1 cellular context compared by ENCODE assay signal in genomic region chr17:41918392-41919164, GRCh38.
A peak's percentile ranks its signal among the peaks of the same experiment; 100 is the strongest.
TF ChIP-seq lines count a peak whose summit lies in the region.

ACLY (minus strand) TSS chr17:41918951; CDS start chr17:41913873, 5,078 bp downstream.

TF ChIP-seq in K562, 482 proteins besides CTCF, POLR2A, EP300 and RAD21 (continued from another document and continues in another):
- TF ChIP-seq MAX (CRISPR knock-in tag; IDR thresholded peaks at IDR 0.05) = no peak
- TF ChIP-seq RFX7 (CRISPR knock-in tag; IDR thresholded peaks at IDR 0.05) = no peak
- TF ChIP-seq, protein P1, sequence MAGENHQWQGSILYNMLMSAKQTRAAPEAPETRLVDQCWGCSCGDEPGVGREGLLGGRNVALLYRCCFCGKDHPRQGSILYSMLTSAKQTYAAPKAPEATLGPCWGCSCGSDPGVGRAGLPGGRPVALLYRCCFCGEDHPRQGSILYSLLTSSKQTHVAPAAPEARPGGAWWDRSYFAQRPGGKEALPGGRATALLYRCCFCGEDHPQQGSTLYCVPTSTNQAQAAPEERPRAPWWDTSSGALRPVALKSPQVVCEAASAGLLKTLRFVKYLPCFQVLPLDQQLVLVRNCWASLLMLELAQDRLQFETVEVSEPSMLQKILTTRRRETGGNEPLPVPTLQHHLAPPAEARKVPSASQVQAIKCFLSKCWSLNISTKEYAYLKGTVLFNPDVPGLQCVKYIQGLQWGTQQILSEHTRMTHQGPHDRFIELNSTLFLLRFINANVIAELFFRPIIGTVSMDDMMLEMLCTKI (IDR thresholded peaks at IDR 0.05; ENCODE audit: partially characterized antibody) = no peak
- peak; percentile 87 for TF ChIP-seq RBM25 (IDR thresholded peaks at IDR 0.05; ENCODE audit: low read depth, low read length, severe bottlenecking)
- 0 out of 2 replicates have a peak, but pooled peaks have one; percentile 62 for TF ChIP-seq ZNF12 (CRISPR knock-in tag; IDR thresholded peaks at IDR 0.05)
- TF ChIP-seq, protein P2, sequence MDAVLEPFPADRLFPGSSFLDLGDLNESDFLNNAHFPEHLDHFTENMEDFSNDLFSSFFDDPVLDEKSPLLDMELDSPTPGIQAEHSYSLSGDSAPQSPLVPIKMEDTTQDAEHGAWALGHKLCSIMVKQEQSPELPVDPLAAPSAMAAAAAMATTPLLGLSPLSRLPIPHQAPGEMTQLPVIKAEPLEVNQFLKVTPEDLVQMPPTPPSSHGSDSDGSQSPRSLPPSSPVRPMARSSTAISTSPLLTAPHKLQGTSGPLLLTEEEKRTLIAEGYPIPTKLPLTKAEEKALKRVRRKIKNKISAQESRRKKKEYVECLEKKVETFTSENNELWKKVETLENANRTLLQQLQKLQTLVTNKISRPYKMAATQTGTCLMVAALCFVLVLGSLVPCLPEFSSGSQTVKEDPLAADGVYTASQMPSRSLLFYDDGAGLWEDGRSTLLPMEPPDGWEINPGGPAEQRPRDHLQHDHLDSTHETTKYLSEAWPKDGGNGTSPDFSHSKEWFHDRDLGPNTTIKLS (IDR thresholded peaks at IDR 0.05; ENCODE audit: borderline replicate concordance, low read depth) = 0 out of 2 replicates have a peak, but pooled peaks have one; percentile 47
- TF ChIP-seq ZNF644 (tag; IDR thresholded peaks at IDR 0.05; ENCODE audit: low read depth) = no peak
- TF ChIP-seq DNMT1 (IDR thresholded peaks at IDR 0.05) = no peak
- TF ChIP-seq MIER1 (IDR thresholded peaks at IDR 0.05; ENCODE audit: low read depth) = no peak
- TF ChIP-seq ZNF280B (CRISPR knock-in tag; IDR thresholded peaks at IDR 0.05) = no peak
- TF ChIP-seq, protein P3, sequence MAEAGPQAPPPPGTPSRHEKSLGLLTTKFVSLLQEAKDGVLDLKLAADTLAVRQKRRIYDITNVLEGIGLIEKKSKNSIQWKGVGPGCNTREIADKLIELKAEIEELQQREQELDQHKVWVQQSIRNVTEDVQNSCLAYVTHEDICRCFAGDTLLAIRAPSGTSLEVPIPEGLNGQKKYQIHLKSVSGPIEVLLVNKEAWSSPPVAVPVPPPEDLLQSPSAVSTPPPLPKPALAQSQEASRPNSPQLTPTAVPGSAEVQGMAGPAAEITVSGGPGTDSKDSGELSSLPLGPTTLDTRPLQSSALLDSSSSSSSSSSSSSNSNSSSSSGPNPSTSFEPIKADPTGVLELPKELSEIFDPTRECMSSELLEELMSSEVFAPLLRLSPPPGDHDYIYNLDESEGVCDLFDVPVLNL (CRISPR knock-in tag; IDR thresholded peaks at IDR 0.05; ENCODE audit: low read depth) = no peak
- TF ChIP-seq ZNF143 (CRISPR knock-in tag; IDR thresholded peaks at IDR 0.05) = peak; percentile 87
- 0 out of 2 replicates have a peak, but pooled peaks have one; percentile 45 for TF ChIP-seq ZBED1 (IDR thresholded peaks at IDR 0.05)
- TF ChIP-seq ZNF175 (CRISPR knock-in tag; IDR thresholded peaks at IDR 0.05; ENCODE audit: low read depth) = no peak
- no peak for TF ChIP-seq CEBPB (tag; IDR thresholded peaks at IDR 0.05)
- no peak for TF ChIP-seq STAT5A (IDR thresholded peaks at IDR 0.05; ENCODE audit: borderline replicate concordance, low read length)
- no peak for TF ChIP-seq HOXB6 (CRISPR knock-in tag; IDR thresholded peaks at IDR 0.05; ENCODE audit: borderline replicate concordance)
- no peak for TF ChIP-seq ZNF217 (CRISPR knock-in tag; IDR thresholded peaks at IDR 0.05)
- TF ChIP-seq CBFB (CRISPR knock-in tag; IDR thresholded peaks at IDR 0.05) = 0 out of 2 replicates have a peak, but pooled peaks have one; percentile 21
- TF ChIP-seq YY1 (IDR thresholded peaks at IDR 0.05; ENCODE audit: borderline replicate concordance in 1 of 3, control insufficient read depth in 1 of 3, extremely low read depth in 1 of 3, insufficient read depth in 3 of 3, insufficient read length in 1 of 3, insufficient replicate concordance in 2 of 3, low read depth in 1 of 3, low read length in 2 of 3) = peak in 2 of 3 experiments; percentile 70 to 71
- peak; percentile 29 for TF ChIP-seq RBM22 (IDR thresholded peaks at IDR 0.05; ENCODE audit: low read depth, low read length, poor library complexity, severe bottlenecking)
- peak; percentile 67 for TF ChIP-seq ELF2 (CRISPR knock-in tag; IDR thresholded peaks at IDR 0.05)
- no peak for TF ChIP-seq NFE2 (IDR thresholded peaks at IDR 0.05; ENCODE audit: low read depth)
- TF ChIP-seq NR2F6 (CRISPR knock-in tag; IDR thresholded peaks at IDR 0.05) = no peak
- no peak for TF ChIP-seq HNRNPH1 (optimal IDR thresholded peaks at IDR 0.05; ENCODE audit: low read depth, low read length)
- TF ChIP-seq TAF1 (IDR thresholded peaks at IDR 0.05; ENCODE audit: control insufficient read depth, extremely low read depth, insufficient read depth, low read length, severe bottlenecking) = peak; percentile 62
- TF ChIP-seq ZNF165 (CRISPR knock-in tag; IDR thresholded peaks at IDR 0.05; ENCODE audit: borderline replicate concordance) = no peak
- no peak for TF ChIP-seq SRSF7 (optimal IDR thresholded peaks at IDR 0.05; ENCODE audit: low read depth, low read length)
- TF ChIP-seq HNRNPUL1 (IDR thresholded peaks at IDR 0.05; ENCODE audit: low read length) = no peak
- no peak for TF ChIP-seq ATF1 (CRISPR knock-in tag; IDR thresholded peaks at IDR 0.05)
- peak; percentile 56 for TF ChIP-seq ATF1 (tag; IDR thresholded peaks at IDR 0.05)
- no peak for TF ChIP-seq ZNF584 (CRISPR knock-in tag; IDR thresholded peaks at IDR 0.05; ENCODE audit: low read depth)
- TF ChIP-seq TAF15 (IDR thresholded peaks at IDR 0.05; ENCODE audit: low read depth, low read length) = no peak
- TF ChIP-seq TAF9B (IDR thresholded peaks at IDR 0.05; ENCODE audit: partially characterized antibody) = no peak
- TF ChIP-seq ERF (CRISPR knock-in tag; IDR thresholded peaks at IDR 0.05) = no peak
- TF ChIP-seq MTF1 (CRISPR knock-in tag; IDR thresholded peaks at IDR 0.05; ENCODE audit: borderline replicate concordance) = no peak
- TF ChIP-seq ZNF431 (CRISPR knock-in tag; IDR thresholded peaks at IDR 0.05) = no peak
- no peak for TF ChIP-seq NR2C2 (CRISPR knock-in tag; IDR thresholded peaks at IDR 0.05)
- peak; percentile 47; the same call in 1 of the 2 replicates for TF ChIP-seq NR2C2 (tag; IDR thresholded peaks at IDR 0.05)
- TF ChIP-seq, protein P4, sequence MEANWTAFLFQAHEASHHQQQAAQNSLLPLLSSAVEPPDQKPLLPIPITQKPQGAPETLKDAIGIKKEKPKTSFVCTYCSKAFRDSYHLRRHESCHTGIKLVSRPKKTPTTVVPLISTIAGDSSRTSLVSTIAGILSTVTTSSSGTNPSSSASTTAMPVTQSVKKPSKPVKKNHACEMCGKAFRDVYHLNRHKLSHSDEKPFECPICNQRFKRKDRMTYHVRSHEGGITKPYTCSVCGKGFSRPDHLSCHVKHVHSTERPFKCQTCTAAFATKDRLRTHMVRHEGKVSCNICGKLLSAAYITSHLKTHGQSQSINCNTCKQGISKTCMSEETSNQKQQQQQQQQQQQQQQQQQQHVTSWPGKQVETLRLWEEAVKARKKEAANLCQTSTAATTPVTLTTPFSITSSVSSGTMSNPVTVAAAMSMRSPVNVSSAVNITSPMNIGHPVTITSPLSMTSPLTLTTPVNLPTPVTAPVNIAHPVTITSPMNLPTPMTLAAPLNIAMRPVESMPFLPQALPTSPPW (CRISPR knock-in tag; IDR thresholded peaks at IDR 0.05) = peak; percentile 80; the same call in 1 of the 2 replicates
- TF ChIP-seq POLR2G (IDR thresholded peaks at IDR 0.05; ENCODE audit: low read depth, low read length) = peak; percentile 89
- peak; percentile 46 for TF ChIP-seq HNRNPLL (IDR thresholded peaks at IDR 0.05; ENCODE audit: low read depth, low read length, poor library complexity, severe bottlenecking)
- TF ChIP-seq NKRF (IDR thresholded peaks at IDR 0.05; ENCODE audit: borderline replicate concordance) = peak; percentile 77; the same call in 1 of the 2 replicates
- peak; percentile 35 for TF ChIP-seq FOS (IDR thresholded peaks at IDR 0.05; ENCODE audit: extremely low read depth, insufficient read length)
- peak; percentile 59 for TF ChIP-seq KDM5B (IDR thresholded peaks at IDR 0.05; ENCODE audit: insufficient replicate concordance, low read depth, low read length)
- TF ChIP-seq CAMTA2 (CRISPR knock-in tag; conservative IDR thresholded peaks at IDR 0.05) = no peak
- TF ChIP-seq PHF8 (IDR thresholded peaks at IDR 0.05; ENCODE audit: borderline replicate concordance, low read length) = peak; percentile 78; the same call in 1 of the 2 replicates
